In genomic region chr19:1098177-1099051, GRCh38 we compare ENCODE assay signal across 1 cellular context.
TF ChIP-seq lines count a peak whose summit lies in the region.

No MANE protein-coding gene starts in this region.

TF ChIP-seq in HepG2, 621 proteins besides CTCF, POLR2A, EP300 and RAD21 (continued from another document and continues in another):
- no peak for TF ChIP-seq DMTF1 (CRISPR knock-in tag; IDR thresholded peaks at IDR 0.05)
- no peak for TF ChIP-seq TAF15 (IDR thresholded peaks at IDR 0.05; ENCODE audit: low read depth, low read length, poor library complexity, severe bottlenecking)
- TF ChIP-seq ZNF781 (CRISPR knock-in tag; IDR thresholded peaks at IDR 0.05; ENCODE audit: borderline replicate concordance, not compliant biosample characterization): no peak
- no peak for TF ChIP-seq MZF1 (CRISPR knock-in tag; IDR thresholded peaks at IDR 0.05; ENCODE audit: borderline replicate concordance)
- TF ChIP-seq YEATS2 (CRISPR knock-in tag; IDR thresholded peaks at IDR 0.05; ENCODE audit: borderline replicate concordance): no peak
- no peak for TF ChIP-seq ZNF569 (CRISPR knock-in tag; IDR thresholded peaks at IDR 0.05; ENCODE audit: borderline replicate concordance)
- no peak for TF ChIP-seq ZNF281 (CRISPR knock-in tag; IDR thresholded peaks at IDR 0.05; ENCODE audit: borderline replicate concordance)
- no peak for TF ChIP-seq FOXO4 (CRISPR knock-in tag; conservative IDR thresholded peaks at IDR 0.05)
- no peak; the same call in 1 of the 2 replicates for TF ChIP-seq BATF2 (CRISPR knock-in tag; IDR thresholded peaks at IDR 0.05)
- TF ChIP-seq NR1H2 (CRISPR knock-in tag; IDR thresholded peaks at IDR 0.05; ENCODE audit: borderline replicate concordance, low read depth): no peak
- TF ChIP-seq EED (CRISPR knock-in tag; IDR thresholded peaks at IDR 0.05): no peak; the same call in 1 of the 2 replicates
- peak; percentile 62; the same call in 1 of the 2 replicates for TF ChIP-seq ZNF362 (CRISPR knock-in tag; IDR thresholded peaks at IDR 0.05; ENCODE audit: borderline replicate concordance)
- no peak for TF ChIP-seq KAT2B (IDR thresholded peaks at IDR 0.05; ENCODE audit: borderline replicate concordance, low read depth, low read length)
- TF ChIP-seq TCF12 (IDR thresholded peaks at IDR 0.05): no peak
- no peak for TF ChIP-seq TCF12 (CRISPR knock-in tag; IDR thresholded peaks at IDR 0.05)
- 0 out of 2 replicates have a peak, but pooled peaks have one; percentile 44 for TF ChIP-seq IRF2 (CRISPR knock-in tag; IDR thresholded peaks at IDR 0.05)
- no peak for TF ChIP-seq ZNF33A (CRISPR knock-in tag; IDR thresholded peaks at IDR 0.05; ENCODE audit: borderline replicate concordance)
- TF ChIP-seq TIGD3 (CRISPR knock-in tag; IDR thresholded peaks at IDR 0.05; ENCODE audit: borderline replicate concordance): no peak
- TF ChIP-seq ZFY (CRISPR knock-in tag; IDR thresholded peaks at IDR 0.05): no peak
- TF ChIP-seq ZNF670 (CRISPR knock-in tag; IDR thresholded peaks at IDR 0.05; ENCODE audit: borderline replicate concordance): no peak
- TF ChIP-seq GTF3A (CRISPR knock-in tag; conservative IDR thresholded peaks at IDR 0.05): 0 out of 2 replicates have a peak, but pooled peaks have one; percentile 25
- peak; percentile 90; the same call in 1 of the 2 replicates for TF ChIP-seq ZNF34 (CRISPR knock-in tag; IDR thresholded peaks at IDR 0.05; ENCODE audit: borderline replicate concordance)
- TF ChIP-seq DRAP1 (CRISPR knock-in tag; IDR thresholded peaks at IDR 0.05): no peak
- TF ChIP-seq HINFP (CRISPR knock-in tag; IDR thresholded peaks at IDR 0.05; ENCODE audit: low read depth): 0 out of 2 replicates have a peak, but pooled peaks have one; percentile 67
- no peak for TF ChIP-seq MXD1 (CRISPR knock-in tag; IDR thresholded peaks at IDR 0.05)
- no peak for TF ChIP-seq SKI (IDR thresholded peaks at IDR 0.05; ENCODE audit: partially characterized antibody)
- TF ChIP-seq ZNF615 (CRISPR knock-in tag; IDR thresholded peaks at IDR 0.05; ENCODE audit: borderline replicate concordance): no peak
- TF ChIP-seq TAF1 (CRISPR knock-in tag; IDR thresholded peaks at IDR 0.05): peak; percentile 13; the same call in 1 of the 2 replicates
- peak; percentile 37 to 63; a peak in 2 of 4 replicates for TF ChIP-seq NR2F1 (CRISPR knock-in tag; IDR thresholded peaks at IDR 0.05)
- no peak; the same call in 1 of the 2 replicates for TF ChIP-seq ZFP36L1 (CRISPR knock-in tag; IDR thresholded peaks at IDR 0.05)
- TF ChIP-seq ZNF468 (CRISPR knock-in tag; IDR thresholded peaks at IDR 0.05): no peak
- TF ChIP-seq THAP9 (CRISPR knock-in tag; IDR thresholded peaks at IDR 0.05; ENCODE audit: borderline replicate concordance): no peak
- TF ChIP-seq ZZZ3 (CRISPR knock-in tag; IDR thresholded peaks at IDR 0.05; ENCODE audit: borderline replicate concordance): 0 out of 2 replicates have a peak, but pooled peaks have one; percentile 89
- TF ChIP-seq ZBTB46 (CRISPR knock-in tag; IDR thresholded peaks at IDR 0.05; ENCODE audit: borderline replicate concordance): no peak
- TF ChIP-seq HDAC2 (CRISPR knock-in tag; IDR thresholded peaks at IDR 0.05): 0 out of 2 replicates have a peak, but pooled peaks have one; percentile 31
- no peak for TF ChIP-seq TBX3 (IDR thresholded peaks at IDR 0.05; ENCODE audit: borderline replicate concordance)
- TF ChIP-seq THAP8 (CRISPR knock-in tag; IDR thresholded peaks at IDR 0.05; ENCODE audit: borderline replicate concordance): no peak; the same call in 1 of the 2 replicates
- 0 out of 2 replicates have a peak, but pooled peaks have one; percentile 49 for TF ChIP-seq JUNB (CRISPR knock-in tag; IDR thresholded peaks at IDR 0.05; ENCODE audit: borderline replicate concordance)
- peak; percentile 85; the same call in 1 of the 2 replicates for TF ChIP-seq ZMAT3 (CRISPR knock-in tag; conservative IDR thresholded peaks at IDR 0.05)
- TF ChIP-seq ZBTB42 (CRISPR knock-in tag; IDR thresholded peaks at IDR 0.05): no peak; the same call in 1 of the 2 replicates
- TF ChIP-seq TSC22D2 (CRISPR knock-in tag; IDR thresholded peaks at IDR 0.05; ENCODE audit: borderline replicate concordance): no peak
- TF ChIP-seq ZNF138 (CRISPR knock-in tag; IDR thresholded peaks at IDR 0.05; ENCODE audit: low read depth): no peak
- TF ChIP-seq ZFP36 (IDR thresholded peaks at IDR 0.05; ENCODE audit: borderline replicate concordance, low read depth, low read length, partially characterized antibody): peak; percentile 92
- no peak for TF ChIP-seq CREBL2 (CRISPR knock-in tag; IDR thresholded peaks at IDR 0.05; ENCODE audit: borderline replicate concordance)
